Comparison of ENCODE assay signal across 8 cellular contexts in genomic region chr5:141681695-141682641, GRCh38. TPM values are rescaled to one million over a fixed set of nuclear protein-coding genes. Genes with fewer than 3 reads are reported as not detected.
DNase-seq lines count a peak whose midpoint lies in the region; ATAC-seq and TF ChIP-seq lines count a peak whose summit lies in the region.

TSS of gene ARAP3 (minus strand) at chr5:141682230. CDS start at chr5:141680486, 1,744 bp downstream.

- H3K4me1 ChIP-seq in esophagus muscularis mucosa, result peaks cover 12 to 42% (median 33%) of the 10 kb centered on the region in 4 donors
- H3K4me1 ChIP-seq in mononuclear cell (ENCODE audit: insufficient read depth, low read length), result peaks cover 42% of the 10 kb centered on the region
- H3K4me1 ChIP-seq in subcutaneous abdominal adipose tissue (ENCODE audit: control insufficient read depth in 5 of 5, insufficient read depth in 5 of 5, low read length in 5 of 5), result peaks cover 3 to 54% (median 21%) of the 10 kb centered on the region in 5 donors

- DNase-seq in NCI-H69 (lab: John Stamatoyannopoulos, UW) (peak; percentile 58), esophagus muscularis mucosa (ENCODE audit: extremely low spot score) (peak; percentile 93), COLO829 (ENCODE audit: low spot score) (no peak)
- peak; percentile 22 for DNase-seq in activated T-helper 1 cell treated with anti-CD3 and anti-CD28 coated beads, Interleukin-12 subunit alpha, Interleukin-12 subunit beta, Interleukin-2, Interleukin-4 antibody, amounts not matched to agents 30 ng/mL and 10 ng/mL and 1 ng/mL, durations not matched to agents 14 hours and 24 hours and 36 hours (ENCODE audit: low spot score)

- H3K9me3 ChIP-seq in esophagus muscularis mucosa (no peaks in the 10 kb centered on the region), mononuclear cell (ENCODE audit: low read depth, low read length) (no peaks in the 10 kb centered on the region), subcutaneous abdominal adipose tissue (ENCODE audit: control insufficient read depth in 5 of 5, low read length in 5 of 5) (no peaks in the 10 kb centered on the region)

- no peaks in the 10 kb centered on the region for H3K9me3 Mint-ChIP-seq in activated T-helper 1 cell treated with anti-CD3 and anti-CD28 coated beads, Interleukin-12 subunit alpha, Interleukin-12 subunit beta, Interleukin-2, Interleukin-4 antibody, amounts not matched to agents 30 ng/mL and 10 ng/mL and 1 ng/mL, durations not matched to agents 14 hours and 24 hours and 36 hours

- intact Hi-C loops in activated T-helper 1 cell treated with anti-CD3 and anti-CD28 coated beads, Interleukin-12 subunit alpha, Interleukin-12 subunit beta, Interleukin-2, Interleukin-4 antibody, amounts not matched to agents 30 ng/mL and 10 ng/mL and 1 ng/mL, durations not matched to agents 14 hours and 24 hours and 36 hours (cut with micrococcal nuclease), result loop anchor here (1.0 kb wide), 1 partner anchor 17 kb away; no protein-coding TSS in a partner anchor
- intact Hi-C loops in esophagus muscularis mucosa (cut with DNase I), result no loop called here

- TF ChIP-seq EP300 in esophagus muscularis mucosa (IDR thresholded peaks at IDR 0.05), result no peak

- 10% methylated on average over 46 of the region's 77 CpGs for WGBS in esophagus muscularis mucosa

- peak within 1 kb of the TSS; percentile 71 for H3K27ac Mint-ChIP-seq in activated T-helper 1 cell treated with anti-CD3 and anti-CD28 coated beads, Interleukin-12 subunit alpha, Interleukin-12 subunit beta, Interleukin-2, Interleukin-4 antibody, amounts not matched to agents 30 ng/mL and 10 ng/mL and 1 ng/mL, durations not matched to agents 14 hours and 24 hours and 36 hours

- H3K4me1 Mint-ChIP-seq in activated T-helper 1 cell treated with anti-CD3 and anti-CD28 coated beads, Interleukin-12 subunit alpha, Interleukin-12 subunit beta, Interleukin-2, Interleukin-4 antibody, amounts not matched to agents 30 ng/mL and 10 ng/mL and 1 ng/mL, durations not matched to agents 14 hours and 24 hours and 36 hours (ENCODE audit: low read depth), result peaks cover 23% of the 10 kb centered on the region

- H3K36me3 ChIP-seq in esophagus muscularis mucosa (peaks cover 0 to 14% (median 0%) of the 10 kb centered on the region in 4 donors), subcutaneous abdominal adipose tissue (ENCODE audit: control insufficient read depth in 5 of 5, insufficient read depth in 5 of 5, low read length in 5 of 5) (peaks cover 0 to 10% (median 0%) of the 10 kb centered on the region in 5 donors)

- H3K4me3 ChIP-seq in esophagus muscularis mucosa, result peak within 1 kb of the TSS; percentile 59 to 65 (median 63)
- peak within 1 kb of the TSS; percentile 52 for H3K4me3 ChIP-seq in mononuclear cell (ENCODE audit: low read length)
- H3K4me3 ChIP-seq in subcutaneous abdominal adipose tissue (ENCODE audit: low read depth in 1 of 5, low read length in 5 of 5), result peak within 1 kb of the TSS; percentile 50 to 74 (median 67)

- no peak for TF ChIP-seq POLR2A in esophagus muscularis mucosa (IDR thresholded peaks at IDR 0.05; ENCODE audit: low read depth)

- H3K36me3 Mint-ChIP-seq in activated T-helper 1 cell treated with anti-CD3 and anti-CD28 coated beads, Interleukin-12 subunit alpha, Interleukin-12 subunit beta, Interleukin-2, Interleukin-4 antibody, amounts not matched to agents 30 ng/mL and 10 ng/mL and 1 ng/mL, durations not matched to agents 14 hours and 24 hours and 36 hours (ENCODE audit: low read depth), result peaks cover 1% of the 10 kb centered on the region

- peak; percentile 62 for ATAC-seq in GM18498 (IDR thresholded peaks at IDR 0.05; ENCODE audit: unreplicated experiment)
- no peak for ATAC-seq in HG03432 (IDR thresholded peaks at IDR 0.05; ENCODE audit: unreplicated experiment)

- peak within 1 kb of the TSS; percentile 74 to 78 (median 76) for H3K27ac ChIP-seq in esophagus muscularis mucosa (replicated peaks in 1 of 4)
- H3K27ac ChIP-seq in subcutaneous abdominal adipose tissue (ENCODE audit: low read depth, low read length), result peak within 1 kb of the TSS; percentile 87

- H3K27me3 Mint-ChIP-seq in activated T-helper 1 cell treated with anti-CD3 and anti-CD28 coated beads, Interleukin-12 subunit alpha, Interleukin-12 subunit beta, Interleukin-2, Interleukin-4 antibody, amounts not matched to agents 30 ng/mL and 10 ng/mL and 1 ng/mL, durations not matched to agents 14 hours and 24 hours and 36 hours (ENCODE audit: insufficient read depth), result peaks cover 1% of the 10 kb centered on the region

- peak within 1 kb of the TSS in 4 of 5 donors; percentile 16 to 93 (median 76) for H3K9ac ChIP-seq in subcutaneous abdominal adipose tissue (ENCODE audit: low read length in 5 of 5)

- H3K27me3 ChIP-seq in esophagus muscularis mucosa (peaks cover 0 to 12% (median 0%) of the 10 kb centered on the region in 4 donors), mononuclear cell (ENCODE audit: insufficient read depth, low read length) (no peaks in the 10 kb centered on the region), subcutaneous abdominal adipose tissue (ENCODE audit: control insufficient read depth in 5 of 5, insufficient read depth in 4 of 5, low read length in 5 of 5) (peaks cover 0 to 4% (median 0%) of the 10 kb centered on the region in 5 donors)

- peak within 1 kb of the TSS; percentile 72 for H3K4me3 Mint-ChIP-seq in activated T-helper 1 cell treated with anti-CD3 and anti-CD28 coated beads, Interleukin-12 subunit alpha, Interleukin-12 subunit beta, Interleukin-2, Interleukin-4 antibody, amounts not matched to agents 30 ng/mL and 10 ng/mL and 1 ng/mL, durations not matched to agents 14 hours and 24 hours and 36 hours

- no peak for TF ChIP-seq CTCF in esophagus muscularis mucosa (IDR thresholded peaks at IDR 0.05)

RNA-seq across cellular contexts. Expression of gene ARAP3, which starts in this region (rescaled TPM):
- 7.1 and 7.2 TPM in 2 replicates for total RNA-seq in activated T-helper 1 cell treated with anti-CD3 and anti-CD28 coated beads, Interleukin-12 subunit alpha, Interleukin-12 subunit beta, Interleukin-2, Interleukin-4 antibody, amounts not matched to agents 30 ng/mL and 10 ng/mL and 1 ng/mL, durations not matched to agents 14 hours and 24 hours and 36 hours
- 1 to 10 TPM; 4.1 to 9.2 (median 7.6) TPM for total RNA-seq in esophagus muscularis mucosa
- total RNA-seq in mononuclear cell, result 1.4 TPM
